In the genomic region with DNA sequence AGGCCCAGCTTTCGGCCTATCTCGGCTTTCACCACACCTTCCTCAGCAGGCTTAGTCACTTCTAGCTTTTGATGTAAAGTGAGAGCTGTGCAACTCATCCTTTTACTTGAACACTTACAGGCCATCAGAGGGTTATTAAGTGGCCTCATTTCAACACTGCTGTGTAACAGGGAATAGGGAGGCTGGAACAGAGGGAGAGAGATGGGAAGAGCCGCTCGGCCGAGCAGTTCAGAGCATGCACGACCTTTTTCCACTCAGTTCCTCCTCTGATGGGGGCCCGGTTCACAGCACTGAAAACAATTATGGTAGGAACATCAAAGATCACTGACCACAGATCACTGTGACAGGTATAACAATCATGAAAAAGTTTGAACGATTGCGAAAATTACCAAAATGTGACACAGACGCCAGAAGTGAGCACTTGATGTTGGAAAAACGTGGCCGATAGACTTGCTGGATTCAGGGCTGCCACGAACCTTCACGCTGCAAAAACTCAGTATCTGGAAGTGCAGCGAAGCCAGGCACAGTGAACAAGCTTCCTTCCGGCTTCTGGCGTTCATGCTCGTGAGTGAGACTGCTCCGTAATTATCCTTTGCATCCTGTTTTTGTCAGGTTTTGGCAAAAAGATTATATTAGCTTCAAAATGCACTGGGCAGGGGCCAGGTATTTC, we compare ENCODE assay signal across 1 cellular context.
TF ChIP-seq lines count a peak whose summit lies in the region.

No MANE protein-coding gene starts in this region.

TF ChIP-seq in K562, 482 proteins besides CTCF, POLR2A, EP300 and RAD21 (continued from another document):
- TF ChIP-seq, protein P1, sequence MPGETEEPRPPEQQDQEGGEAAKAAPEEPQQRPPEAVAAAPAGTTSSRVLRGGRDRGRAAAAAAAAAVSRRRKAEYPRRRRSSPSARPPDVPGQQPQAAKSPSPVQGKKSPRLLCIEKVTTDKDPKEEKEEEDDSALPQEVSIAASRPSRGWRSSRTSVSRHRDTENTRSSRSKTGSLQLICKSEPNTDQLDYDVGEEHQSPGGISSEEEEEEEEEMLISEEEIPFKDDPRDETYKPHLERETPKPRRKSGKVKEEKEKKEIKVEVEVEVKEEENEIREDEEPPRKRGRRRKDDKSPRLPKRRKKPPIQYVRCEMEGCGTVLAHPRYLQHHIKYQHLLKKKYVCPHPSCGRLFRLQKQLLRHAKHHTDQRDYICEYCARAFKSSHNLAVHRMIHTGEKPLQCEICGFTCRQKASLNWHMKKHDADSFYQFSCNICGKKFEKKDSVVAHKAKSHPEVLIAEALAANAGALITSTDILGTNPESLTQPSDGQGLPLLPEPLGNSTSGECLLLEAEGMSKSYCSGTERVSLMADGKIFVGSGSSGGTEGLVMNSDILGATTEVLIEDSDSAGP (CRISPR knock-in tag; IDR thresholded peaks at IDR 0.05): no peak
- TF ChIP-seq ZNF695 (CRISPR knock-in tag; IDR thresholded peaks at IDR 0.05) (no peak), L3MBTL2 (IDR thresholded peaks at IDR 0.05) (peak; percentile 60), ELF1 (tag; IDR thresholded peaks at IDR 0.05) (peak; percentile 52; the same call in 1 of the 2 replicates), XRCC5 (IDR thresholded peaks at IDR 0.05; ENCODE audit: low read depth, low read length) (no peak), CEBPG (CRISPR knock-in tag; IDR thresholded peaks at IDR 0.05) (no peak), CEBPG (tag; conservative IDR thresholded peaks at IDR 0.05 in 1 of 2, IDR thresholded peaks at IDR 0.05 in 1 of 2) (0 out of 4 replicates have a peak, but pooled peaks of 1 of the 2 experiments have one; percentile 22), POLR2AphosphoS5 (IDR thresholded peaks at IDR 0.05; ENCODE audit: control insufficient read depth, insufficient read depth, low read depth, low read length) (peak; percentile 14; the same call in 1 of the 2 replicates), ZNF408 (CRISPR knock-in tag; IDR thresholded peaks at IDR 0.05; ENCODE audit: low read depth) (no peak), POLR3A (IDR thresholded peaks at IDR 0.05; ENCODE audit: borderline replicate concordance, extremely low read depth, insufficient read depth, insufficient read length) (no peak)
- TF ChIP-seq, protein P2, sequence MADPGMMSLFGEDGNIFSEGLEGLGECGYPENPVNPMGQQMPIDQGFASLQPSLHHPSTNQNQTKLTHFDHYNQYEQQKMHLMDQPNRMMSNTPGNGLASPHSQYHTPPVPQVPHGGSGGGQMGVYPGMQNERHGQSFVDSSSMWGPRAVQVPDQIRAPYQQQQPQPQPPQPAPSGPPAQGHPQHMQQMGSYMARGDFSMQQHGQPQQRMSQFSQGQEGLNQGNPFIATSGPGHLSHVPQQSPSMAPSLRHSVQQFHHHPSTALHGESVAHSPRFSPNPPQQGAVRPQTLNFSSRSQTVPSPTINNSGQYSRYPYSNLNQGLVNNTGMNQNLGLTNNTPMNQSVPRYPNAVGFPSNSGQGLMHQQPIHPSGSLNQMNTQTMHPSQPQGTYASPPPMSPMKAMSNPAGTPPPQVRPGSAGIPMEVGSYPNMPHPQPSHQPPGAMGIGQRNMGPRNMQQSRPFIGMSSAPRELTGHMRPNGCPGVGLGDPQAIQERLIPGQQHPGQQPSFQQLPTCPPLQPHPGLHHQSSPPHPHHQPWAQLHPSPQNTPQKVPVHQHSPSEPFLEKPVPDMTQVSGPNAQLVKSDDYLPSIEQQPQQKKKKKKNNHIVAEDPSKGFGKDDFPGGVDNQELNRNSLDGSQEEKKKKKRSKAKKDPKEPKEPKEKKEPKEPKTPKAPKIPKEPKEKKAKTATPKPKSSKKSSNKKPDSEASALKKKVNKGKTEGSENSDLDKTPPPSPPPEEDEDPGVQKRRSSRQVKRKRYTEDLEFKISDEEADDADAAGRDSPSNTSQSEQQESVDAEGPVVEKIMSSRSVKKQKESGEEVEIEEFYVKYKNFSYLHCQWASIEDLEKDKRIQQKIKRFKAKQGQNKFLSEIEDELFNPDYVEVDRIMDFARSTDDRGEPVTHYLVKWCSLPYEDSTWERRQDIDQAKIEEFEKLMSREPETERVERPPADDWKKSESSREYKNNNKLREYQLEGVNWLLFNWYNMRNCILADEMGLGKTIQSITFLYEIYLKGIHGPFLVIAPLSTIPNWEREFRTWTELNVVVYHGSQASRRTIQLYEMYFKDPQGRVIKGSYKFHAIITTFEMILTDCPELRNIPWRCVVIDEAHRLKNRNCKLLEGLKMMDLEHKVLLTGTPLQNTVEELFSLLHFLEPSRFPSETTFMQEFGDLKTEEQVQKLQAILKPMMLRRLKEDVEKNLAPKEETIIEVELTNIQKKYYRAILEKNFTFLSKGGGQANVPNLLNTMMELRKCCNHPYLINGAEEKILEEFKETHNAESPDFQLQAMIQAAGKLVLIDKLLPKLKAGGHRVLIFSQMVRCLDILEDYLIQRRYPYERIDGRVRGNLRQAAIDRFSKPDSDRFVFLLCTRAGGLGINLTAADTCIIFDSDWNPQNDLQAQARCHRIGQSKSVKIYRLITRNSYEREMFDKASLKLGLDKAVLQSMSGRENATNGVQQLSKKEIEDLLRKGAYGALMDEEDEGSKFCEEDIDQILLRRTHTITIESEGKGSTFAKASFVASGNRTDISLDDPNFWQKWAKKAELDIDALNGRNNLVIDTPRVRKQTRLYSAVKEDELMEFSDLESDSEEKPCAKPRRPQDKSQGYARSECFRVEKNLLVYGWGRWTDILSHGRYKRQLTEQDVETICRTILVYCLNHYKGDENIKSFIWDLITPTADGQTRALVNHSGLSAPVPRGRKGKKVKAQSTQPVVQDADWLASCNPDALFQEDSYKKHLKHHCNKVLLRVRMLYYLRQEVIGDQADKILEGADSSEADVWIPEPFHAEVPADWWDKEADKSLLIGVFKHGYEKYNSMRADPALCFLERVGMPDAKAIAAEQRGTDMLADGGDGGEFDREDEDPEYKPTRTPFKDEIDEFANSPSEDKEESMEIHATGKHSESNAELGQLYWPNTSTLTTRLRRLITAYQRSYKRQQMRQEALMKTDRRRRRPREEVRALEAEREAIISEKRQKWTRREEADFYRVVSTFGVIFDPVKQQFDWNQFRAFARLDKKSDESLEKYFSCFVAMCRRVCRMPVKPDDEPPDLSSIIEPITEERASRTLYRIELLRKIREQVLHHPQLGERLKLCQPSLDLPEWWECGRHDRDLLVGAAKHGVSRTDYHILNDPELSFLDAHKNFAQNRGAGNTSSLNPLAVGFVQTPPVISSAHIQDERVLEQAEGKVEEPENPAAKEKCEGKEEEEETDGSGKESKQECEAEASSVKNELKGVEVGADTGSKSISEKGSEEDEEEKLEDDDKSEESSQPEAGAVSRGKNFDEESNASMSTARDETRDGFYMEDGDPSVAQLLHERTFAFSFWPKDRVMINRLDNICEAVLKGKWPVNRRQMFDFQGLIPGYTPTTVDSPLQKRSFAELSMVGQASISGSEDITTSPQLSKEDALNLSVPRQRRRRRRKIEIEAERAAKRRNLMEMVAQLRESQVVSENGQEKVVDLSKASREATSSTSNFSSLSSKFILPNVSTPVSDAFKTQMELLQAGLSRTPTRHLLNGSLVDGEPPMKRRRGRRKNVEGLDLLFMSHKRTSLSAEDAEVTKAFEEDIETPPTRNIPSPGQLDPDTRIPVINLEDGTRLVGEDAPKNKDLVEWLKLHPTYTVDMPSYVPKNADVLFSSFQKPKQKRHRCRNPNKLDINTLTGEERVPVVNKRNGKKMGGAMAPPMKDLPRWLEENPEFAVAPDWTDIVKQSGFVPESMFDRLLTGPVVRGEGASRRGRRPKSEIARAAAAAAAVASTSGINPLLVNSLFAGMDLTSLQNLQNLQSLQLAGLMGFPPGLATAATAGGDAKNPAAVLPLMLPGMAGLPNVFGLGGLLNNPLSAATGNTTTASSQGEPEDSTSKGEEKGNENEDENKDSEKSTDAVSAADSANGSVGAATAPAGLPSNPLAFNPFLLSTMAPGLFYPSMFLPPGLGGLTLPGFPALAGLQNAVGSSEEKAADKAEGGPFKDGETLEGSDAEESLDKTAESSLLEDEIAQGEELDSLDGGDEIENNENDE (IDR thresholded peaks at IDR 0.05; ENCODE audit: low read depth, low read length): no peak
- TF ChIP-seq, protein P3, sequence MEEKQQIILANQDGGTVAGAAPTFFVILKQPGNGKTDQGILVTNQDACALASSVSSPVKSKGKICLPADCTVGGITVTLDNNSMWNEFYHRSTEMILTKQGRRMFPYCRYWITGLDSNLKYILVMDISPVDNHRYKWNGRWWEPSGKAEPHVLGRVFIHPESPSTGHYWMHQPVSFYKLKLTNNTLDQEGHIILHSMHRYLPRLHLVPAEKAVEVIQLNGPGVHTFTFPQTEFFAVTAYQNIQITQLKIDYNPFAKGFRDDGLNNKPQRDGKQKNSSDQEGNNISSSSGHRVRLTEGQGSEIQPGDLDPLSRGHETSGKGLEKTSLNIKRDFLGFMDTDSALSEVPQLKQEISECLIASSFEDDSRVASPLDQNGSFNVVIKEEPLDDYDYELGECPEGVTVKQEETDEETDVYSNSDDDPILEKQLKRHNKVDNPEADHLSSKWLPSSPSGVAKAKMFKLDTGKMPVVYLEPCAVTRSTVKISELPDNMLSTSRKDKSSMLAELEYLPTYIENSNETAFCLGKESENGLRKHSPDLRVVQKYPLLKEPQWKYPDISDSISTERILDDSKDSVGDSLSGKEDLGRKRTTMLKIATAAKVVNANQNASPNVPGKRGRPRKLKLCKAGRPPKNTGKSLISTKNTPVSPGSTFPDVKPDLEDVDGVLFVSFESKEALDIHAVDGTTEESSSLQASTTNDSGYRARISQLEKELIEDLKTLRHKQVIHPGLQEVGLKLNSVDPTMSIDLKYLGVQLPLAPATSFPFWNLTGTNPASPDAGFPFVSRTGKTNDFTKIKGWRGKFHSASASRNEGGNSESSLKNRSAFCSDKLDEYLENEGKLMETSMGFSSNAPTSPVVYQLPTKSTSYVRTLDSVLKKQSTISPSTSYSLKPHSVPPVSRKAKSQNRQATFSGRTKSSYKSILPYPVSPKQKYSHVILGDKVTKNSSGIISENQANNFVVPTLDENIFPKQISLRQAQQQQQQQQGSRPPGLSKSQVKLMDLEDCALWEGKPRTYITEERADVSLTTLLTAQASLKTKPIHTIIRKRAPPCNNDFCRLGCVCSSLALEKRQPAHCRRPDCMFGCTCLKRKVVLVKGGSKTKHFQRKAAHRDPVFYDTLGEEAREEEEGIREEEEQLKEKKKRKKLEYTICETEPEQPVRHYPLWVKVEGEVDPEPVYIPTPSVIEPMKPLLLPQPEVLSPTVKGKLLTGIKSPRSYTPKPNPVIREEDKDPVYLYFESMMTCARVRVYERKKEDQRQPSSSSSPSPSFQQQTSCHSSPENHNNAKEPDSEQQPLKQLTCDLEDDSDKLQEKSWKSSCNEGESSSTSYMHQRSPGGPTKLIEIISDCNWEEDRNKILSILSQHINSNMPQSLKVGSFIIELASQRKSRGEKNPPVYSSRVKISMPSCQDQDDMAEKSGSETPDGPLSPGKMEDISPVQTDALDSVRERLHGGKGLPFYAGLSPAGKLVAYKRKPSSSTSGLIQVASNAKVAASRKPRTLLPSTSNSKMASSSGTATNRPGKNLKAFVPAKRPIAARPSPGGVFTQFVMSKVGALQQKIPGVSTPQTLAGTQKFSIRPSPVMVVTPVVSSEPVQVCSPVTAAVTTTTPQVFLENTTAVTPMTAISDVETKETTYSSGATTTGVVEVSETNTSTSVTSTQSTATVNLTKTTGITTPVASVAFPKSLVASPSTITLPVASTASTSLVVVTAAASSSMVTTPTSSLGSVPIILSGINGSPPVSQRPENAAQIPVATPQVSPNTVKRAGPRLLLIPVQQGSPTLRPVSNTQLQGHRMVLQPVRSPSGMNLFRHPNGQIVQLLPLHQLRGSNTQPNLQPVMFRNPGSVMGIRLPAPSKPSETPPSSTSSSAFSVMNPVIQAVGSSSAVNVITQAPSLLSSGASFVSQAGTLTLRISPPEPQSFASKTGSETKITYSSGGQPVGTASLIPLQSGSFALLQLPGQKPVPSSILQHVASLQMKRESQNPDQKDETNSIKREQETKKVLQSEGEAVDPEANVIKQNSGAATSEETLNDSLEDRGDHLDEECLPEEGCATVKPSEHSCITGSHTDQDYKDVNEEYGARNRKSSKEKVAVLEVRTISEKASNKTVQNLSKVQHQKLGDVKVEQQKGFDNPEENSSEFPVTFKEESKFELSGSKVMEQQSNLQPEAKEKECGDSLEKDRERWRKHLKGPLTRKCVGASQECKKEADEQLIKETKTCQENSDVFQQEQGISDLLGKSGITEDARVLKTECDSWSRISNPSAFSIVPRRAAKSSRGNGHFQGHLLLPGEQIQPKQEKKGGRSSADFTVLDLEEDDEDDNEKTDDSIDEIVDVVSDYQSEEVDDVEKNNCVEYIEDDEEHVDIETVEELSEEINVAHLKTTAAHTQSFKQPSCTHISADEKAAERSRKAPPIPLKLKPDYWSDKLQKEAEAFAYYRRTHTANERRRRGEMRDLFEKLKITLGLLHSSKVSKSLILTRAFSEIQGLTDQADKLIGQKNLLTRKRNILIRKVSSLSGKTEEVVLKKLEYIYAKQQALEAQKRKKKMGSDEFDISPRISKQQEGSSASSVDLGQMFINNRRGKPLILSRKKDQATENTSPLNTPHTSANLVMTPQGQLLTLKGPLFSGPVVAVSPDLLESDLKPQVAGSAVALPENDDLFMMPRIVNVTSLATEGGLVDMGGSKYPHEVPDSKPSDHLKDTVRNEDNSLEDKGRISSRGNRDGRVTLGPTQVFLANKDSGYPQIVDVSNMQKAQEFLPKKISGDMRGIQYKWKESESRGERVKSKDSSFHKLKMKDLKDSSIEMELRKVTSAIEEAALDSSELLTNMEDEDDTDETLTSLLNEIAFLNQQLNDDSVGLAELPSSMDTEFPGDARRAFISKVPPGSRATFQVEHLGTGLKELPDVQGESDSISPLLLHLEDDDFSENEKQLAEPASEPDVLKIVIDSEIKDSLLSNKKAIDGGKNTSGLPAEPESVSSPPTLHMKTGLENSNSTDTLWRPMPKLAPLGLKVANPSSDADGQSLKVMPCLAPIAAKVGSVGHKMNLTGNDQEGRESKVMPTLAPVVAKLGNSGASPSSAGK (IDR thresholded peaks at IDR 0.05): peak; percentile 58
